ENCODE assay signal across 15 cellular contexts in the genomic region with DNA sequence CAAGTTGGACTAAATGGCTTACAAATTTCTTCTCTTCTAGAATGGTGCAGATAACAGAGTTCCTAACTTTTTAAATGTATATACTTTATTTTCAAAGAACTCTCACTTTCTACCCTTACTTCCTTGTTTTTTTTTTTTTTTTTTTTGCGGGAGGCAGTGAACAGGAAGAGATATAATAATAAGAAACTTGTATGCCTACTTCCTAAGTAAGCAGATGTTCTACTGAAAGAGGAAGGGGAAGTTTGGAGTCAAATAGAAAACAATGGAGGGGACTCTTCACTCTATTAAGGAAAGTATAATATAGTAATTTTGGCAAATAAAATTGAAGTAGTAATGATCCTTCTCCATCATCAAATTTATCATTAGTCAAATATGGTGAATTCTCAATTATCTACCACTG.
"Had no signal": no experiment of that assay in that cellular context is flagged by ENCODE, and none has a peak within 500 bp of the region (broad histone marks: within the 10 kb centered on the region; RNA-seq: fewer than 3 reads in every experiment).

No MANE protein-coding gene starts in this region.

- ATAC-seq: activated naive CD4-positive, alpha-beta T cell treated with anti-CD3 and anti-CD28 coated beads, Interleukin-2, amount 50 U/mL, for 72 hours; body of pancreas; gastrocnemius medialis; left lobe of liver; naive thymus-derived CD8-positive, alpha-beta T cell; stimulated activated memory B cell treated with anti-CD40 and anti-IgM and Interleukin-4, amounts not matched to agents 10 μg/mL and 1 μg/mL and 100 μg/mL, for 72 hours had no signal

- H3K27ac ChIP-seq: body of pancreas, gastrocnemius medialis, heart right ventricle, neutrophil, VCaP had no signal

- H3K9me3 ChIP-seq: body of pancreas, gastrocnemius medialis, heart right ventricle, neutrophil had no signal

- H3K27me3 Mint-ChIP-seq: stimulated activated memory B cell treated with anti-CD40 and anti-IgM and Interleukin-4, amounts not matched to agents 10 μg/mL and 1 μg/mL and 100 μg/mL, for 72 hours had no signal

- H3K36me3 ChIP-seq: gastrocnemius medialis, heart right ventricle, neutrophil had no signal

- H3K4me3 Mint-ChIP-seq: naive thymus-derived CD8-positive, alpha-beta T cell; stimulated activated memory B cell treated with anti-CD40 and anti-IgM and Interleukin-4, amounts not matched to agents 10 μg/mL and 1 μg/mL and 100 μg/mL, for 72 hours had no signal

- DNase-seq: activated CD4-positive, alpha-beta T cell treated with anti-CD3 and anti-CD28 coated beads, Interleukin-2, amount 50 U/mL, for 48 hours; activated effector memory CD4-positive, alpha-beta T cell treated with anti-CD3 and anti-CD28 coated beads, Interleukin-2, amount 50 U/mL, for 16 hours; body of pancreas; caudate nucleus; erythroblast; gastrocnemius medialis; heart right ventricle; naive thymus-derived CD8-positive, alpha-beta T cell; posterior cingulate gyrus; retina had no signal

- H3K4me1 ChIP-seq: gastrocnemius medialis had no signal

- H3K36me3 Mint-ChIP-seq: activated naive CD4-positive, alpha-beta T cell treated with anti-CD3 and anti-CD28 coated beads, Interleukin-2, amount 50 U/mL, for 72 hours; naive thymus-derived CD8-positive, alpha-beta T cell; stimulated activated memory B cell treated with anti-CD40 and anti-IgM and Interleukin-4, amounts not matched to agents 10 μg/mL and 1 μg/mL and 100 μg/mL, for 72 hours had no signal

- H3K27me3 ChIP-seq: body of pancreas, gastrocnemius medialis, heart right ventricle had no signal

- H3K9me3 Mint-ChIP-seq: activated naive CD4-positive, alpha-beta T cell treated with anti-CD3 and anti-CD28 coated beads, Interleukin-2, amount 50 U/mL, for 72 hours; naive thymus-derived CD8-positive, alpha-beta T cell had no signal

- H3K27ac Mint-ChIP-seq: activated naive CD4-positive, alpha-beta T cell treated with anti-CD3 and anti-CD28 coated beads, Interleukin-2, amount 50 U/mL, for 72 hours; stimulated activated memory B cell treated with anti-CD40 and anti-IgM and Interleukin-4, amounts not matched to agents 10 μg/mL and 1 μg/mL and 100 μg/mL, for 72 hours had no signal

- H3K4me3 ChIP-seq: body of pancreas, gastrocnemius medialis, heart right ventricle had no signal
